ENCODE assay signal across 15 cellular contexts in the genomic region with DNA sequence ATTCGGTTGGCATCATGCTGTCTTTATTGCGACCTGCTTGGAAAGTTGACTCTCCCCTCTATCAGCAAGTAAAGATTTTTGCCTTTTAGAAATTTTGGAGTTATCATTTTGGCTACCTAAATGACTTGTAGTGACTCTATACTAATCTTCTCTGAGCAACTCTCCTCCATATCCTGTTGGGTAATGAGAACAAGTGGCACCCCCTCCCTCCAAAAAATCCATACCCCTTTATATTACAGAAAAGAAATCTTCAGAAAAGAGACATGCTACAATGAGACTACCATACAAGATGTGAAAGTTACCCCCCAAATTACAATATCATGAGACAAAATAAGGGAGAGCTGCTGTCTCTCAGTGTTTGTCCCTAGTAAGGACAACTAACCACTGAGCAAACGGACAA. TPM values are rescaled to one million over a fixed set of nuclear protein-coding genes. Genes with fewer than 3 reads are reported as not detected.
DNase-seq lines count a peak whose midpoint lies in the region; ATAC-seq, FAIRE-seq and TF ChIP-seq lines count a peak whose summit lies in the region.
"Had no signal": no experiment of that assay in that cellular context is flagged by ENCODE, and none has a peak within 500 bp of the region (broad histone marks: within the 10 kb centered on the region; RNA-seq: fewer than 3 reads in every experiment).

No MANE protein-coding gene starts in this region.

- DNase-seq in DND-41 (no peak), T-helper 17 cell (no peak), esophagus squamous epithelium (lab: John Stamatoyannopoulos, UW) (no peak), kidney glomerular epithelial cell (lab: John Stamatoyannopoulos, UW) (no peak), chondrocyte (ENCODE audit: low spot score) (no peak), H54 (ENCODE audit: insufficient read length, low spot score) (no peak)
- DNase-seq: effector CD8-positive, alpha-beta T cell; foreskin keratinocyte; mesenchymal stem cell; NCI-H1092 had no signal

- H3K27ac ChIP-seq in DND-41 (ENCODE audit: low read length) (peak overlapping the region; percentile 70), esophagus squamous epithelium (peak overlapping the region in 3 of 4 donors; percentile 9 to 58 (median 12))
- H3K27ac ChIP-seq: foreskin keratinocyte, SJSA1 had no signal

- H3K79me2 ChIP-seq in DND-41 (ENCODE audit: insufficient read depth, low read length): no peaks in the 10 kb centered on the region

- H3K9me3 Mint-ChIP-seq in stimulated activated naive CD8-positive, alpha-beta T cell treated with anti-CD3 and anti-CD28 coated beads, Interleukin-15, Interleukin-2, amounts not matched to agents 100 ng/mL and 50 ng/mL, for 24 hours: peaks cover 7% of the 10 kb centered on the region
- H3K9me3 Mint-ChIP-seq in chondrocyte (ENCODE audit: low read depth): no peaks in the 10 kb centered on the region

- peak overlapping the region; percentile 96 for H3K4me3 Mint-ChIP-seq in T-helper 17 cell
- H3K4me3 Mint-ChIP-seq in stimulated activated naive CD8-positive, alpha-beta T cell treated with anti-CD3 and anti-CD28 coated beads, Interleukin-15, Interleukin-2, amounts not matched to agents 100 ng/mL and 50 ng/mL, for 24 hours: peak overlapping the region; percentile 89
- no peak overlapping the region for H3K4me3 Mint-ChIP-seq in chondrocyte (ENCODE audit: unreplicated experiment)

- intact Hi-C loops in esophagus squamous epithelium (cut with DNase I): no loop called here

- H3K27me3 Mint-ChIP-seq in T-helper 17 cell (no peaks in the 10 kb centered on the region), chondrocyte (ENCODE audit: low read depth) (peaks cover 58% of the 10 kb centered on the region)
- no peaks in the 10 kb centered on the region for H3K27me3 Mint-ChIP-seq in stimulated activated naive CD8-positive, alpha-beta T cell treated with anti-CD3 and anti-CD28 coated beads, Interleukin-15, Interleukin-2, amounts not matched to agents 100 ng/mL and 50 ng/mL, for 24 hours
- H3K27me3 Mint-ChIP-seq: progenitor cell of endocrine pancreas had no signal

- H3K4me1 ChIP-seq in DND-41 (ENCODE audit: insufficient read depth, low read length) (peaks cover 26% of the 10 kb centered on the region), esophagus squamous epithelium (no peaks in the 10 kb centered on the region)
- H3K4me1 ChIP-seq: foreskin keratinocyte, SJSA1 had no signal

- H3K4me2 ChIP-seq in DND-41 (ENCODE audit: insufficient read depth, low read length): peak overlapping the region; percentile 55

- no peak for TF ChIP-seq POLR2A in esophagus squamous epithelium (IDR thresholded peaks at IDR 0.05)
- no peak for TF ChIP-seq POLR2A in H54 (IDR thresholded peaks at IDR 0.05; ENCODE audit: low read depth, low read length)

- H4K20me1 ChIP-seq in DND-41 (ENCODE audit: insufficient read depth, low read length): no peaks in the 10 kb centered on the region

- peak overlapping the region; percentile 21; the same call in 1 of the 2 replicates for H2AFZ ChIP-seq in DND-41 (ENCODE audit: low read depth, low read length)

- H3K4me3 ChIP-seq in DND-41 (ENCODE audit: low read depth in 1 of 2, low read length in 2 of 2) (peak overlapping the region in 1 of 2 experiments; percentile 28; a peak in 2 of 4 replicates), esophagus squamous epithelium (peak overlapping the region in 3 of 4 donors; percentile 8 to 40 (median 22))
- H3K4me3 ChIP-seq: SJSA1 had no signal

- ATAC-seq in DND-41 (ENCODE audit: insufficient read depth, low read depth) (no peak), T-helper 17 cell (no peak)
- ATAC-seq: foreskin keratinocyte had no signal

- peak overlapping the region; percentile 29 for H3K9ac ChIP-seq in DND-41 (ENCODE audit: low read depth, low read length)

- no peaks in the 10 kb centered on the region for H3K36me3 Mint-ChIP-seq in T-helper 17 cell (ENCODE audit: low read depth)
- peaks cover 84% of the 10 kb centered on the region for H3K36me3 Mint-ChIP-seq in stimulated activated naive CD8-positive, alpha-beta T cell treated with anti-CD3 and anti-CD28 coated beads, Interleukin-15, Interleukin-2, amounts not matched to agents 100 ng/mL and 50 ng/mL, for 24 hours (ENCODE audit: low read depth)
- H3K36me3 Mint-ChIP-seq in chondrocyte (ENCODE audit: low read depth): no peaks in the 10 kb centered on the region

- peaks cover 69% of the 10 kb centered on the region for H3K4me1 Mint-ChIP-seq in T-helper 17 cell
- H3K4me1 Mint-ChIP-seq in stimulated activated naive CD8-positive, alpha-beta T cell treated with anti-CD3 and anti-CD28 coated beads, Interleukin-15, Interleukin-2, amounts not matched to agents 100 ng/mL and 50 ng/mL, for 24 hours (ENCODE audit: low read depth): peaks cover 54% of the 10 kb centered on the region
- no peaks in the 10 kb centered on the region for H3K4me1 Mint-ChIP-seq in chondrocyte (ENCODE audit: low read depth)

- H3K36me3 ChIP-seq in DND-41 (ENCODE audit: insufficient read depth, low read length) (no peaks in the 10 kb centered on the region), esophagus squamous epithelium (peaks cover 0 to 12% (median 0%) of the 10 kb centered on the region in 3 donors)
- H3K36me3 ChIP-seq: SJSA1 had no signal

- TF ChIP-seq CTCF in DND-41 (IDR thresholded peaks at IDR 0.05; ENCODE audit: borderline replicate concordance, extremely low read depth, low read length, poor library complexity, severe bottlenecking): no peak
- no peak for TF ChIP-seq CTCF in esophagus squamous epithelium (IDR thresholded peaks at IDR 0.05)
- TF ChIP-seq CTCF in chondrocyte (IDR thresholded peaks at IDR 0.05): no peak

- 65 to 66% methylated on average over 3 of the region's 3 CpGs for WGBS in esophagus squamous epithelium, 2 donors

- H3K27ac Mint-ChIP-seq in T-helper 17 cell (peak overlapping the region; percentile 95), chondrocyte (ENCODE audit: unreplicated experiment) (no peak overlapping the region)
- H3K27ac Mint-ChIP-seq in stimulated activated naive CD8-positive, alpha-beta T cell treated with anti-CD3 and anti-CD28 coated beads, Interleukin-15, Interleukin-2, amounts not matched to agents 100 ng/mL and 50 ng/mL, for 24 hours: peak overlapping the region; percentile 99
- H3K27ac Mint-ChIP-seq: progenitor cell of endocrine pancreas had no signal

- no peaks in the 10 kb centered on the region for H3K9me3 ChIP-seq in DND-41 (ENCODE audit: insufficient read depth, low read length, severe bottlenecking)
- H3K9me3 ChIP-seq in T-helper 17 cell (ENCODE audit: control insufficient read depth, low read length, poor library complexity, severe bottlenecking): no peaks in the 10 kb centered on the region
- H3K9me3 ChIP-seq in esophagus squamous epithelium: no peaks in the 10 kb centered on the region
- H3K9me3 ChIP-seq: SJSA1 had no signal

- no peaks in the 10 kb centered on the region for H3K27me3 ChIP-seq in DND-41 (ENCODE audit: insufficient read depth, low read length, poor library complexity)
- H3K27me3 ChIP-seq in esophagus squamous epithelium: peaks cover 0 to 17% (median 0%) of the 10 kb centered on the region in 4 donors
- H3K27me3 ChIP-seq: SJSA1 had no signal

- FAIRE-seq in H54 (lab: Jason Lieb, UNC): no peak
- FAIRE-seq: astrocyte, TTC549 had no signal

RNA-seq across cellular contexts. Expression of gene JAML, which starts 1.2 kb away (rescaled TPM):
- 10 to 100 TPM; 79.9 to 84.0 TPM for total RNA-seq in T-helper 17 cell
- 10 to 100 TPM in 2 of 4 donors, 1 to 10 TPM in 2; 2.2 to 17.9 (median 9.5) TPM for total RNA-seq in esophagus squamous epithelium
- total RNA-seq in chondrocyte: not detected in 3 replicates
- total RNA-seq: astrocyte, foreskin keratinocyte, SJSA1 had no signal

RNA-seq across cellular contexts. Expression of gene MPZL3, which starts 28.6 kb away (rescaled TPM):
- total RNA-seq in T-helper 17 cell (10 to 100 TPM; 24.5 to 26.4 TPM), esophagus squamous epithelium (10 to 100 TPM; 17.4 to 44.4 (median 32.4) TPM), chondrocyte (1.1 to 1.7 TPM (median 1.6 TPM) in 3 replicates)
- total RNA-seq: SJSA1 had no signal

RNA-seq across cellular contexts. Expression of gene MPZL2, which starts 40.5 kb away (rescaled TPM):
- total RNA-seq in T-helper 17 cell: under 1 TPM; 0.50 to 0.99 TPM
- 100 to 1,000 TPM; 249 to 491 (median 352) TPM for total RNA-seq in esophagus squamous epithelium
- total RNA-seq in chondrocyte: not detected in 3 replicates
- total RNA-seq: SJSA1 had no signal

RNA-seq across cellular contexts. Expression of gene SCN2B, which starts 47.1 kb away (rescaled TPM):
- total RNA-seq in T-helper 17 cell (not detected), esophagus squamous epithelium (1 to 10 TPM in 1 of 4 donors, under 1 TPM in 1, not detected in 2; 0.38 to 1.1 TPM), chondrocyte (0.12 to 0.24 TPM (median 0.13 TPM) in 3 replicates)
- total RNA-seq: SJSA1 had no signal

Comparison
In these comparisons a context has a peak if more than half of its experiments do, and no peak if none do; other contexts are left out.
1. RNA of gene JAML, which starts 1.2 kb away (total RNA-seq): 79.9 to 84.0 TPM in T-helper 17 cell; 2.2 to 17.9 TPM in esophagus squamous epithelium and not detected in chondrocyte; every median in the first group is over 4 times any median in the second.
2. RNA of gene MPZL2, which starts 40.5 kb away (total RNA-seq): 249 to 491 TPM in esophagus squamous epithelium; 0.50 to 0.99 TPM in T-helper 17 cell and not detected in chondrocyte; every median in the first group is over 100 times any median in the second.